26 cellular contexts compared by ENCODE assay signal in genomic region chr12:50458606-50459005, GRCh38. TPM values are rescaled to one million over a fixed set of nuclear protein-coding genes. Genes with fewer than 3 reads are reported as not detected.
A peak's percentile ranks its signal among the peaks of the same experiment; 100 is the strongest.
DNase-seq lines count a peak whose midpoint lies in the region; ATAC-seq and TF ChIP-seq lines count a peak whose summit lies in the region.
"Had no signal": no experiment of that assay in that cellular context is flagged by ENCODE, and none has a peak within 500 bp of the region (broad histone marks: within the 10 kb centered on the region; RNA-seq: fewer than 3 reads in every experiment).

No MANE protein-coding gene starts in this region.

- no peak overlapping the region for H3K27ac Mint-ChIP-seq in activated T-helper 1 cell treated with anti-CD3 and anti-CD28 coated beads, Interleukin-12 subunit alpha, Interleukin-12 subunit beta, Interleukin-2, Interleukin-4 antibody, amounts not matched to agents 30 ng/mL and 10 ng/mL and 1 ng/mL, durations not matched to agents 14 hours and 24 hours and 36 hours
- H3K27ac Mint-ChIP-seq in T-cell = no peak overlapping the region
- H3K27ac Mint-ChIP-seq: neural progenitor cell had no signal

- in situ Hi-C loops in ACHN (cut with HindIII; ENCODE audit: low pct_ligation_motif_present, low pct_unique_long_range_greater_than_20kb, low sequenced_read_pairs) = no loop called here

- peaks cover 30% of the 10 kb centered on the region for H3K36me3 Mint-ChIP-seq in activated T-helper 1 cell treated with anti-CD3 and anti-CD28 coated beads, Interleukin-12 subunit alpha, Interleukin-12 subunit beta, Interleukin-2, Interleukin-4 antibody, amounts not matched to agents 30 ng/mL and 10 ng/mL and 1 ng/mL, durations not matched to agents 14 hours and 24 hours and 36 hours (ENCODE audit: low read depth)
- H3K36me3 Mint-ChIP-seq in T-cell = peaks cover 32% of the 10 kb centered on the region

- no peaks in the 10 kb centered on the region for H3K9me3 ChIP-seq in adipocyte (ENCODE audit: control insufficient read depth, low read length)
- no peaks in the 10 kb centered on the region for H3K9me3 ChIP-seq in right lobe of liver
- H3K9me3 ChIP-seq: colonic mucosa, gastrocnemius medialis, mucosa of descending colon, psoas muscle had no signal

- no peaks in the 10 kb centered on the region for H3K27me3 Mint-ChIP-seq in activated T-helper 1 cell treated with anti-CD3 and anti-CD28 coated beads, Interleukin-12 subunit alpha, Interleukin-12 subunit beta, Interleukin-2, Interleukin-4 antibody, amounts not matched to agents 30 ng/mL and 10 ng/mL and 1 ng/mL, durations not matched to agents 14 hours and 24 hours and 36 hours (ENCODE audit: insufficient read depth)
- H3K27me3 Mint-ChIP-seq in T-cell = no peaks in the 10 kb centered on the region
- H3K27me3 Mint-ChIP-seq: CD4-positive, alpha-beta memory T cell had no signal

- no peaks in the 10 kb centered on the region for H3K9me3 Mint-ChIP-seq in activated T-helper 1 cell treated with anti-CD3 and anti-CD28 coated beads, Interleukin-12 subunit alpha, Interleukin-12 subunit beta, Interleukin-2, Interleukin-4 antibody, amounts not matched to agents 30 ng/mL and 10 ng/mL and 1 ng/mL, durations not matched to agents 14 hours and 24 hours and 36 hours
- no peaks in the 10 kb centered on the region for H3K9me3 Mint-ChIP-seq in T-cell
- H3K9me3 Mint-ChIP-seq: CD4-positive, alpha-beta memory T cell; neural progenitor cell had no signal

- no peak overlapping the region for H3K4me3 Mint-ChIP-seq in activated T-helper 1 cell treated with anti-CD3 and anti-CD28 coated beads, Interleukin-12 subunit alpha, Interleukin-12 subunit beta, Interleukin-2, Interleukin-4 antibody, amounts not matched to agents 30 ng/mL and 10 ng/mL and 1 ng/mL, durations not matched to agents 14 hours and 24 hours and 36 hours
- H3K4me3 Mint-ChIP-seq in T-cell = no peak overlapping the region
- H3K4me3 Mint-ChIP-seq: CD4-positive, alpha-beta memory T cell; neural progenitor cell had no signal

- H3K27me3 ChIP-seq in adipocyte (replicated peaks; ENCODE audit: control insufficient read depth, insufficient read depth, low read length) (no peaks in the 10 kb centered on the region), right lobe of liver (no peaks in the 10 kb centered on the region)
- H3K27me3 ChIP-seq: colonic mucosa, gastrocnemius medialis, neural progenitor cell had no signal

- H3K4me3 ChIP-seq in adipocyte (ENCODE audit: low read length) (no peak overlapping the region), fibroblast of villous mesenchyme (ENCODE audit: low read depth, low read length) (no peak overlapping the region), right lobe of liver (no peak overlapping the region)
- H3K4me3 ChIP-seq: colonic mucosa, gastrocnemius medialis, mucosa of descending colon, neural progenitor cell, psoas muscle had no signal

- H3K4me1 ChIP-seq in adipocyte (ENCODE audit: control insufficient read depth, insufficient read depth, low read length) (no peaks in the 10 kb centered on the region), right lobe of liver (no peaks in the 10 kb centered on the region)
- H3K4me1 ChIP-seq: colonic mucosa, gastrocnemius medialis, neural progenitor cell, psoas muscle had no signal

- no peak for TF ChIP-seq POLR2A in right lobe of liver (IDR thresholded peaks at IDR 0.05)

- POLR2A ChIA-PET in T-cell (lab: Charles Lee) = no interaction called here

- ATAC-seq in right lobe of liver = no peak
- no peak for ATAC-seq in T-cell (replicated peaks in 1 of 4)
- ATAC-seq in sciatic nerve = no peak
- ATAC-seq: gastrocnemius medialis, mucosa of descending colon, psoas muscle had no signal

- no peaks in the 10 kb centered on the region for H3K4me1 Mint-ChIP-seq in activated T-helper 1 cell treated with anti-CD3 and anti-CD28 coated beads, Interleukin-12 subunit alpha, Interleukin-12 subunit beta, Interleukin-2, Interleukin-4 antibody, amounts not matched to agents 30 ng/mL and 10 ng/mL and 1 ng/mL, durations not matched to agents 14 hours and 24 hours and 36 hours (ENCODE audit: low read depth)
- no peaks in the 10 kb centered on the region for H3K4me1 Mint-ChIP-seq in T-cell
- H3K4me1 Mint-ChIP-seq: CD4-positive, alpha-beta memory T cell; neural progenitor cell had no signal

- TF ChIP-seq CTCF in fibroblast of villous mesenchyme (IDR thresholded peaks at IDR 0.05; ENCODE audit: insufficient read depth, low read depth, low read length) (no peak), right lobe of liver (IDR thresholded peaks at IDR 0.05) (no peak)

- CTCF ChIA-PET in T-cell (lab: Charles Lee) = no interaction called here

- H3K9ac ChIP-seq in adipocyte (ENCODE audit: low read length) = no peak overlapping the region
- H3K9ac ChIP-seq: neural progenitor cell had no signal

- no peak overlapping the region for H3K27ac ChIP-seq in right lobe of liver
- H3K27ac ChIP-seq: colonic mucosa, gastrocnemius medialis, neural progenitor cell, psoas muscle, VCaP had no signal

- H3K36me3 ChIP-seq in adipocyte (ENCODE audit: control insufficient read depth, insufficient read depth, low read length, severe bottlenecking) (peaks cover 78% of the 10 kb centered on the region), right lobe of liver (peaks cover 0 to 65% (median 22%) of the 10 kb centered on the region in 4 donors)
- H3K36me3 ChIP-seq: colonic mucosa had no signal

- peak; percentile 28 for DNase-seq in ACHN
- DNase-seq in HCEC 1CT = peak; percentile 10
- peak; percentile 25 for DNase-seq in adipocyte (ENCODE audit: low read depth)
- DNase-seq in fibroblast of villous mesenchyme (ENCODE audit: low read depth) = peak; percentile 12
- DNase-seq in right lobe of liver = no peak
- DNase-seq in activated T-helper 1 cell treated with anti-CD3 and anti-CD28 coated beads, Interleukin-12 subunit alpha, Interleukin-12 subunit beta, Interleukin-2, Interleukin-4 antibody, amounts not matched to agents 30 ng/mL and 10 ng/mL and 1 ng/mL, durations not matched to agents 14 hours and 24 hours and 36 hours (ENCODE audit: low spot score) = no peak
- DNase-seq in T-cell = no peak
- DNase-seq in sciatic nerve (ENCODE audit: low spot score) = no peak
- DNase-seq: activated CD4-positive, alpha-beta T cell treated with anti-CD3 and anti-CD28 coated beads, Interleukin-2, amount 50 U/mL, for 48 hours; activated naive CD4-positive, alpha-beta T cell; activated T-cell treated with anti-CD3 and anti-CD28 coated beads for 4 hours; aorta; CD4-positive, alpha-beta memory T cell; colonic mucosa; DMS79; gastrocnemius medialis; mucosa of descending colon; NCI-H1105; NCI-H2107; NCI-H524 treated with DMSO at 0.1 percent for 48 hours; psoas muscle; SHP77; stimulated activated CD8-positive, alpha-beta memory T cell treated with anti-CD3 and anti-CD28 coated beads, Interleukin-4, amount 100 ng/mL, for 48 hours; T-helper 1 cell had no signal

- intact Hi-C loops in right lobe of liver (cut with DNase I) (no loop called here), sciatic nerve (cut with DNase I) (no loop called here)
- intact Hi-C loops in activated T-helper 1 cell treated with anti-CD3 and anti-CD28 coated beads, Interleukin-12 subunit alpha, Interleukin-12 subunit beta, Interleukin-2, Interleukin-4 antibody, amounts not matched to agents 30 ng/mL and 10 ng/mL and 1 ng/mL, durations not matched to agents 14 hours and 24 hours and 36 hours (cut with micrococcal nuclease) = no loop called here

RNA-seq across cellular contexts. Expression of gene DIP2B, which starts 46.2 kb away (rescaled TPM):
- total RNA-seq in fibroblast of villous mesenchyme (29.8 and 32.9 TPM in 2 replicates), right lobe of liver (10 to 100 TPM; 11.1 to 24.0 (median 14.8) TPM), T-cell (10 to 100 TPM; 27.5 to 46.0 (median 29.6) TPM), sciatic nerve (47.4 TPM)
- total RNA-seq in activated T-helper 1 cell treated with anti-CD3 and anti-CD28 coated beads, Interleukin-12 subunit alpha, Interleukin-12 subunit beta, Interleukin-2, Interleukin-4 antibody, amounts not matched to agents 30 ng/mL and 10 ng/mL and 1 ng/mL, durations not matched to agents 14 hours and 24 hours and 36 hours = 26.7 and 27.6 TPM in 2 replicates

RNA-seq across cellular contexts. Expression of gene LARP4, which starts 57.9 kb away (rescaled TPM):
- total RNA-seq in fibroblast of villous mesenchyme (26.1 and 57.9 TPM in 2 replicates), right lobe of liver (10 to 100 TPM; 46.3 to 83.0 (median 61.9) TPM), T-cell (10 to 100 TPM; 22.2 to 38.8 (median 36.7) TPM), sciatic nerve (76.5 TPM)
- 119 and 128 TPM in 2 replicates for total RNA-seq in activated T-helper 1 cell treated with anti-CD3 and anti-CD28 coated beads, Interleukin-12 subunit alpha, Interleukin-12 subunit beta, Interleukin-2, Interleukin-4 antibody, amounts not matched to agents 30 ng/mL and 10 ng/mL and 1 ng/mL, durations not matched to agents 14 hours and 24 hours and 36 hours

Comparison
In these comparisons a context has a peak if more than half of its experiments do, and no peak if none do; other contexts are left out.
1. DNase-seq: peak in ACHN (single experiment), HCEC 1CT (single experiment), adipocyte (single experiment) and fibroblast of villous mesenchyme (single experiment); none in right lobe of liver (0 of 3), activated T-helper 1 cell treated with anti-CD3 and anti-CD28 coated beads, Interleukin-12 subunit alpha, Interleukin-12 subunit beta, Interleukin-2, Interleukin-4 antibody, amounts not matched to agents 30 ng/mL and 10 ng/mL and 1 ng/mL, durations not matched to agents 14 hours and 24 hours and 36 hours (single experiment), T-cell (0 of 34) and sciatic nerve (single experiment).